In the genomic region with DNA sequence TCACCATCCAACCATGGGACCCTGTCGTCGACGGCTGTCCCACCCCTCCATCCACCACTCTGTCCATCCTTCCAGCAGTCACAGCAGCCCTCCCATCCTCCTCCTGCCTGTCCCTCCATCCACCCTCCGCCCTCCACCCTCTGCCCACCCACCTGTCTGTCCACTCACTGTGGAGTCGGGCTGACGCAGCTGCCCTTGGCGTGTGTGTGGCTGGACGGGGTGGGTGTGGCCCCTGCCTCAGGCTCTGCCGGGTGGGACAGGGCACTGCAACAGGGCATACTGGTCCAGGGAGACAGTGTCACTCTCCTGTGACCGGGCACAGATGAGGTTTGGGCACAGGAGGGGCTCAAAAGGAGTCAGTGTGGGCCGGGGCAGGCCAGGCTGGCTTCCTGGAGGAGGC, we compare ENCODE assay signal across 13 cellular contexts. TPM values are rescaled to one million over a fixed set of nuclear protein-coding genes. Genes with fewer than 3 reads are reported as not detected.
DNase-seq lines count a peak whose midpoint lies in the region; ATAC-seq, FAIRE-seq and TF ChIP-seq lines count a peak whose summit lies in the region.
"Had no signal": no experiment of that assay in that cellular context is flagged by ENCODE, and none has a peak within 500 bp of the region (broad histone marks: within the 10 kb centered on the region; RNA-seq: fewer than 3 reads in every experiment).

No MANE protein-coding gene starts in this region.

- no peaks in the 10 kb centered on the region for H3K27me3 Mint-ChIP-seq in type B pancreatic cell

- TF ChIP-seq EP300 in HepG2 (IDR thresholded peaks at IDR 0.05; ENCODE audit: low read depth in 2 of 2, low read length in 2 of 2): no peak
- TF ChIP-seq EP300 in HepG2 (CRISPR knock-in tag; IDR thresholded peaks at IDR 0.05; ENCODE audit: borderline replicate concordance): no peak

- H3K36me3 ChIP-seq in HepG2 (replicated peaks in 1 of 2; ENCODE audit: control insufficient read depth in 1 of 2, insufficient read depth in 2 of 2, low read length in 2 of 2) (peaks cover 1 to 13% of the 10 kb centered on the region in 2 experiments; a peak in 3 of 5 replicates), right lobe of liver (no peaks in the 10 kb centered on the region), esophagus squamous epithelium (peaks cover 0 to 34% (median 0%) of the 10 kb centered on the region in 3 donors)
- H3K36me3 ChIP-seq: lower lobe of right lung had no signal

- FAIRE-seq in HepG2 (lab: Jason Lieb, UNC): no peak
- FAIRE-seq: D721Med had no signal

- no peak overlapping the region for H2AFZ ChIP-seq in HepG2 (ENCODE audit: low read length)

- no peak for ATAC-seq in HepG2
- no peak for ATAC-seq in right lobe of liver
- no peak for ATAC-seq in left lobe of liver

- intact Hi-C loops in HepG2 (cut with micrococcal nuclease; ENCODE audit: unreplicated experiment): no loop called here
- intact Hi-C loops in right lobe of liver (cut with DNase I): no loop called here
- intact Hi-C loops in esophagus squamous epithelium (cut with DNase I): no loop called here

- H3K9me3 ChIP-seq in HepG2 (ENCODE audit: low read length): no peaks in the 10 kb centered on the region
- no peaks in the 10 kb centered on the region for H3K9me3 ChIP-seq in right lobe of liver
- no peaks in the 10 kb centered on the region for H3K9me3 ChIP-seq in esophagus squamous epithelium
- H3K9me3 ChIP-seq: lower lobe of right lung, testis had no signal

- H3K36me3 Mint-ChIP-seq in type B pancreatic cell: no peaks in the 10 kb centered on the region

- H3K27ac Mint-ChIP-seq in type B pancreatic cell: peak overlapping the region; percentile 46
- H3K27ac Mint-ChIP-seq: activated T-helper 1 cell treated with anti-CD3 and anti-CD28 coated beads, Interleukin-12 subunit alpha, Interleukin-12 subunit beta, Interleukin-2, Interleukin-4 antibody, amounts not matched to agents 30 ng/mL and 10 ng/mL and 1 ng/mL, durations not matched to agents 14 hours and 24 hours and 36 hours had no signal

- H3K27me3 ChIP-seq in HepG2 (ENCODE audit: control insufficient read depth in 1 of 2, insufficient read depth in 2 of 2, low read length in 2 of 2) (peaks cover 0 to 2% of the 10 kb centered on the region in 2 experiments; a peak in 3 of 5 replicates), right lobe of liver (no peaks in the 10 kb centered on the region), esophagus squamous epithelium (peaks cover 0 to 38% (median 4%) of the 10 kb centered on the region in 4 donors)
- H3K27me3 ChIP-seq: testis had no signal

- in situ Hi-C loops in HepG2 (cut with HindIII; ENCODE audit: extremely low pct_ligation_motif_present, low pct_unique_long_range_greater_than_20kb): no loop called here

- TF ChIP-seq POLR2A in HepG2 (IDR thresholded peaks at IDR 0.05; ENCODE audit: insufficient read depth in 1 of 2, low read depth in 2 of 2, low read length in 2 of 2) (no peak), right lobe of liver (IDR thresholded peaks at IDR 0.05) (no peak), esophagus squamous epithelium (IDR thresholded peaks at IDR 0.05) (no peak)

- CTCF ChIA-PET in HepG2 (lab: Yijun Ruan, JAX; ENCODE audit: low intra/inter-chr PET ratio, low total read pairs): interaction anchor here (1.1 to 1.4 kb wide), 2 partner anchors 52 to 55 kb away, joined by 3 to 5 read pairs; no protein-coding TSS in a partner anchor

- peaks cover 64% of the 10 kb centered on the region for H3K4me1 ChIP-seq in HepG2 (ENCODE audit: insufficient read depth, low read length)
- H3K4me1 ChIP-seq in right lobe of liver: no peaks in the 10 kb centered on the region
- peaks cover 8 to 48% (median 19%) of the 10 kb centered on the region in 3 donors for H3K4me1 ChIP-seq in esophagus squamous epithelium
- H3K4me1 ChIP-seq: testis had no signal

- 73% methylated on average over 10 of the region's 11 CpGs for WGBS in HepG2 (ENCODE audit: low lambda C conversion rate)
- 40% methylated on average over 1 of the region's 11 CpGs for WGBS in right lobe of liver (ENCODE audit: insufficient coverage, low coverage, low lambda C conversion rate, missing lambda C conversion rate)
- 23 to 64% methylated on average over 6 of the region's 11 CpGs for WGBS in esophagus squamous epithelium, 2 donors

- peak overlapping the region in 1 of 3 experiments; percentile 68; a peak in 2 of 6 replicates for H3K4me3 ChIP-seq in HepG2 (replicated peaks in 1 of 3; ENCODE audit: insufficient read depth in 1 of 3, low read depth in 2 of 3, low read length in 3 of 3)
- H3K4me3 ChIP-seq in right lobe of liver: no peak overlapping the region
- peak overlapping the region; percentile 65 to 74 (median 68) for H3K4me3 ChIP-seq in esophagus squamous epithelium
- H3K4me3 ChIP-seq: testis had no signal

- peak overlapping the region; percentile 90 for H3K4me2 ChIP-seq in HepG2 (ENCODE audit: low read depth, low read length)

- BruUV-seq in HepG2 (replicated peaks; lab: Mats Ljungman, UMichigan): no TSS peak

- H3K79me2 ChIP-seq in HepG2 (ENCODE audit: insufficient read depth, low read length): peaks cover 8% of the 10 kb centered on the region

- no peaks in the 10 kb centered on the region for H3K9me3 Mint-ChIP-seq in type B pancreatic cell
- H3K9me3 Mint-ChIP-seq: activated T-helper 1 cell treated with anti-CD3 and anti-CD28 coated beads, Interleukin-12 subunit alpha, Interleukin-12 subunit beta, Interleukin-2, Interleukin-4 antibody, amounts not matched to agents 30 ng/mL and 10 ng/mL and 1 ng/mL, durations not matched to agents 14 hours and 24 hours and 36 hours had no signal

- DNase-seq in HepG2 (ENCODE audit: low spot score) (no peak), right lobe of liver (no peak), esophagus squamous epithelium (lab: John Stamatoyannopoulos, UW) (no peak), type B pancreatic cell (ENCODE audit: extremely low spot score, unreplicated experiment) (no peak), left lobe of liver (ENCODE audit: low spot score) (no peak), D341Med (ENCODE audit: low spot score) (no peak)
- DNase-seq: amniotic stem cell, NCI-H2171 treated with DMSO at 0.1 percent for 48 hours had no signal

- peaks cover 6% of the 10 kb centered on the region for H3K4me1 Mint-ChIP-seq in type B pancreatic cell (ENCODE audit: unreplicated experiment)

- H3K27ac ChIP-seq in HepG2 (ENCODE audit: extremely low read length, insufficient read depth, low read length) (no peak overlapping the region), right lobe of liver (no peak overlapping the region), esophagus squamous epithelium (peak overlapping the region; percentile 87 to 97 (median 95))
- H3K27ac ChIP-seq: coronary artery, lower lobe of right lung, testis had no signal

- no peak for TF ChIP-seq RAD21 in HepG2 (CRISPR knock-in tag; IDR thresholded peaks at IDR 0.05)

- H4K20me1 ChIP-seq in HepG2 (ENCODE audit: insufficient read depth, low read length): no peaks in the 10 kb centered on the region

- no peak overlapping the region for H3K9ac ChIP-seq in HepG2 (ENCODE audit: insufficient read depth, low read depth, low read length)

- TF ChIP-seq CTCF in HepG2 (CRISPR knock-in tag; IDR thresholded peaks at IDR 0.05) (no peak), right lobe of liver (IDR thresholded peaks at IDR 0.05) (no peak), esophagus squamous epithelium (IDR thresholded peaks at IDR 0.05) (no peak), type B pancreatic cell (conservative IDR thresholded peaks at IDR 0.05) (no peak)

- H3K4me3 Mint-ChIP-seq in type B pancreatic cell: peak overlapping the region; percentile 66
- H3K4me3 Mint-ChIP-seq: activated T-helper 1 cell treated with anti-CD3 and anti-CD28 coated beads, Interleukin-12 subunit alpha, Interleukin-12 subunit beta, Interleukin-2, Interleukin-4 antibody, amounts not matched to agents 30 ng/mL and 10 ng/mL and 1 ng/mL, durations not matched to agents 14 hours and 24 hours and 36 hours had no signal

- POLR2A ChIA-PET in HepG2 (lab: Yijun Ruan, JAX): interaction anchor here (1.4 to 2.0 kb wide), 3 partner anchors 11 to 51 kb away, joined by 4 to 19 read pairs (median 6); no protein-coding TSS in a partner anchor

RNA-seq across cellular contexts. Expression of gene PKP3, which starts 1.9 kb away (rescaled TPM):
- total RNA-seq in HepG2 (2016; rRNA removed; fragmentation: Illumina TruSeq; extraction: Trizol) (21.1 and 28.7 TPM in 2 replicates), right lobe of liver (1 to 10 TPM in 1 of 6 experiments, under 1 TPM in 2, not detected in 3; 0.43 to 1.5 (median 0.47) TPM), esophagus squamous epithelium (1,000 to 10,000 TPM in 1 of 4 donors, 100 to 1,000 TPM in 3; 314 to 1,016 (median 520) TPM), type B pancreatic cell (ENCODE audit: low replicate concordance) (51.6 and 156 TPM in 2 replicates), left lobe of liver (1.2 TPM)
- 5.8 and 6.9 TPM in 2 replicates for total RNA-seq in HepG2 (2016; cell fraction: cytosol; rRNA removed; fragmentation: Illumina TruSeq; extraction: Trizol; ENCODE audit: low read depth)
- total RNA-seq in HepG2 (2016; cell fraction: insoluble cytoplasmic fraction; rRNA removed; fragmentation: Illumina TruSeq; extraction: Trizol): 17.5 and 29.7 TPM in 2 replicates
- 13.9 and 14.9 TPM in 2 replicates for total RNA-seq in HepG2 (2016; cell fraction: membrane; rRNA removed; fragmentation: Illumina TruSeq; extraction: Trizol)
- 14.5 and 19.8 TPM in 2 replicates for total RNA-seq in HepG2 (2016; cell fraction: nucleus; rRNA removed; fragmentation: Illumina TruSeq; extraction: Trizol)
- polyA plus RNA-seq in HepG2 (2011; rRNA removed): 18.0 and 25.1 TPM in 2 replicates
- 13.8 and 24.2 TPM in 2 replicates for polyA plus RNA-seq in HepG2 (2011; cell fraction: cytosol; rRNA removed)
- polyA plus RNA-seq in HepG2 (2011; cell fraction: nucleus; rRNA removed): 59.8 and 70.5 TPM in 2 replicates
- 12.9 and 13.0 TPM in 2 replicates for polyA plus RNA-seq in HepG2 (2012)
- 4.6 and 4.9 TPM in 2 replicates for polyA plus RNA-seq in HepG2 (2016; cell fraction: cytosol; fragmentation: Illumina TruSeq; extraction: Trizol; ENCODE audit: low read depth)
- polyA plus RNA-seq in HepG2 (2016; cell fraction: insoluble cytoplasmic fraction; fragmentation: Illumina TruSeq; extraction: Trizol; ENCODE audit: low read depth): 22.3 and 24.1 TPM in 2 replicates
- 7.9 and 9.3 TPM in 2 replicates for polyA plus RNA-seq in HepG2 (2016; cell fraction: membrane; fragmentation: Illumina TruSeq; extraction: Trizol; ENCODE audit: low read depth)
- 38.2 and 40.1 TPM in 2 replicates for polyA plus RNA-seq in HepG2 (2016; cell fraction: nucleus; fragmentation: Illumina TruSeq; extraction: Trizol; ENCODE audit: insufficient read depth, low read depth)
- polyA minus RNA-seq in HepG2 (2011; rRNA and poly(A)+ RNA removed; ENCODE audit: low replicate concordance): 30.4 and 42.3 TPM in 2 replicates
- polyA minus RNA-seq in HepG2 (2011; cell fraction: cytosol; rRNA and poly(A)+ RNA removed): 24.6 and 25.2 TPM in 2 replicates
- 9.9 and 14.7 TPM in 2 replicates for polyA minus RNA-seq in HepG2 (2011; cell fraction: nucleus; rRNA and poly(A)+ RNA removed)
- total RNA-seq: activated T-helper 1 cell treated with anti-CD3 and anti-CD28 coated beads, Interleukin-12 subunit alpha, Interleukin-12 subunit beta, Interleukin-2, Interleukin-4 antibody, amounts not matched to agents 30 ng/mL and 10 ng/mL and 1 ng/mL, durations not matched to agents 14 hours and 24 hours and 36 hours had no signal

RNA-seq across cellular contexts. Expression of gene SIGIRR, which starts 18.9 kb away (rescaled TPM):
- total RNA-seq in HepG2 (2016; rRNA removed; fragmentation: Illumina TruSeq; extraction: Trizol) (0.80 and 2.1 TPM in 2 replicates), right lobe of liver (100 to 1,000 TPM in 2 of 6 experiments, 10 to 100 TPM in 4; 48.2 to 133 (median 66.3) TPM), esophagus squamous epithelium (10 to 100 TPM; 15.5 to 35.1 (median 16.1) TPM), type B pancreatic cell (ENCODE audit: low replicate concordance) (36.2 and 44.0 TPM in 2 replicates), left lobe of liver (96.2 TPM)
- total RNA-seq in HepG2 (2016; cell fraction: cytosol; rRNA removed; fragmentation: Illumina TruSeq; extraction: Trizol; ENCODE audit: low read depth): 1.7 and 1.8 TPM in 2 replicates
- 1.4 and 2.0 TPM in 2 replicates for total RNA-seq in HepG2 (2016; cell fraction: insoluble cytoplasmic fraction; rRNA removed; fragmentation: Illumina TruSeq; extraction: Trizol)
- total RNA-seq in HepG2 (2016; cell fraction: membrane; rRNA removed; fragmentation: Illumina TruSeq; extraction: Trizol): 2.1 and 2.2 TPM in 2 replicates
- total RNA-seq in HepG2 (2016; cell fraction: nucleus; rRNA removed; fragmentation: Illumina TruSeq; extraction: Trizol): 1.8 and 1.9 TPM in 2 replicates
- polyA plus RNA-seq in HepG2 (2011; rRNA removed): 1.2 and 2.1 TPM in 2 replicates
- polyA plus RNA-seq in HepG2 (2011; cell fraction: cytosol; rRNA removed): 1.1 and 2.0 TPM in 2 replicates
- polyA plus RNA-seq in HepG2 (2011; cell fraction: nucleus; rRNA removed): 4.9 and 10.2 TPM in 2 replicates
- polyA plus RNA-seq in HepG2 (2012): 1.6 and 2.0 TPM in 2 replicates
- 1.6 and 2.7 TPM in 2 replicates for polyA plus RNA-seq in HepG2 (2016; cell fraction: cytosol; fragmentation: Illumina TruSeq; extraction: Trizol; ENCODE audit: low read depth)
- polyA plus RNA-seq in HepG2 (2016; cell fraction: insoluble cytoplasmic fraction; fragmentation: Illumina TruSeq; extraction: Trizol; ENCODE audit: low read depth): 1.0 and 2.1 TPM in 2 replicates
- polyA plus RNA-seq in HepG2 (2016; cell fraction: membrane; fragmentation: Illumina TruSeq; extraction: Trizol; ENCODE audit: low read depth): 2.8 and 4.3 TPM in 2 replicates
- polyA plus RNA-seq in HepG2 (2016; cell fraction: nucleus; fragmentation: Illumina TruSeq; extraction: Trizol; ENCODE audit: insufficient read depth, low read depth): 5.7 and 7.3 TPM in 2 replicates
- 2.3 and 4.3 TPM in 2 replicates for polyA minus RNA-seq in HepG2 (2011; rRNA and poly(A)+ RNA removed; ENCODE audit: low replicate concordance)
- polyA minus RNA-seq in HepG2 (2011; cell fraction: cytosol; rRNA and poly(A)+ RNA removed): 1.5 and 1.8 TPM in 2 replicates
- polyA minus RNA-seq in HepG2 (2011; cell fraction: nucleus; rRNA and poly(A)+ RNA removed): not detected in 2 replicates

RNA-seq across cellular contexts. Expression of gene B4GALNT4, which starts 26.6 kb away (rescaled TPM):
- total RNA-seq in HepG2 (2016; rRNA removed; fragmentation: Illumina TruSeq; extraction: Trizol) (24.8 and 50.1 TPM in 2 replicates), right lobe of liver (under 1 TPM in 2 of 6 experiments, not detected in 4; 0.05 to 0.07 TPM), esophagus squamous epithelium (1 to 10 TPM in 3 of 4 donors, under 1 TPM in 1; 0.97 to 7.9 (median 3.3) TPM), type B pancreatic cell (ENCODE audit: low replicate concordance) (95.0 and 185 TPM in 2 replicates), left lobe of liver (0.28 TPM)
- total RNA-seq in HepG2 (2016; cell fraction: cytosol; rRNA removed; fragmentation: Illumina TruSeq; extraction: Trizol; ENCODE audit: low read depth): 13.7 and 15.2 TPM in 2 replicates
- 20.5 and 56.5 TPM in 2 replicates for total RNA-seq in HepG2 (2016; cell fraction: insoluble cytoplasmic fraction; rRNA removed; fragmentation: Illumina TruSeq; extraction: Trizol)
- total RNA-seq in HepG2 (2016; cell fraction: membrane; rRNA removed; fragmentation: Illumina TruSeq; extraction: Trizol): 36.4 and 42.9 TPM in 2 replicates
- total RNA-seq in HepG2 (2016; cell fraction: nucleus; rRNA removed; fragmentation: Illumina TruSeq; extraction: Trizol): 47.2 and 48.9 TPM in 2 replicates
- 30.5 and 34.4 TPM in 2 replicates for polyA plus RNA-seq in HepG2 (2011; rRNA removed)
- 18.4 and 40.1 TPM in 2 replicates for polyA plus RNA-seq in HepG2 (2011; cell fraction: cytosol; rRNA removed)
- 268 and 442 TPM in 2 replicates for polyA plus RNA-seq in HepG2 (2011; cell fraction: nucleus; rRNA removed)
- polyA plus RNA-seq in HepG2 (2012): 19.2 and 34.3 TPM in 2 replicates
- 11.8 and 14.2 TPM in 2 replicates for polyA plus RNA-seq in HepG2 (2016; cell fraction: cytosol; fragmentation: Illumina TruSeq; extraction: Trizol; ENCODE audit: low read depth)
- polyA plus RNA-seq in HepG2 (2016; cell fraction: insoluble cytoplasmic fraction; fragmentation: Illumina TruSeq; extraction: Trizol; ENCODE audit: low read depth): 26.0 and 28.4 TPM in 2 replicates
- 26.2 and 30.9 TPM in 2 replicates for polyA plus RNA-seq in HepG2 (2016; cell fraction: membrane; fragmentation: Illumina TruSeq; extraction: Trizol; ENCODE audit: low read depth)
- polyA plus RNA-seq in HepG2 (2016; cell fraction: nucleus; fragmentation: Illumina TruSeq; extraction: Trizol; ENCODE audit: insufficient read depth, low read depth): 152 and 159 TPM in 2 replicates
- polyA minus RNA-seq in HepG2 (2011; rRNA and poly(A)+ RNA removed; ENCODE audit: low replicate concordance): 0.07 and 19.7 TPM in 2 replicates
- polyA minus RNA-seq in HepG2 (2011; cell fraction: cytosol; rRNA and poly(A)+ RNA removed): 10.4 and 11.1 TPM in 2 replicates
- polyA minus RNA-seq in HepG2 (2011; cell fraction: nucleus; rRNA and poly(A)+ RNA removed): 16.9 and 22.4 TPM in 2 replicates

RNA-seq across cellular contexts. Expression of gene ANO9, which starts 45.9 kb away (rescaled TPM):
- total RNA-seq in HepG2 (2016; rRNA removed; fragmentation: Illumina TruSeq; extraction: Trizol) (1.5 and 8.9 TPM in 2 replicates), right lobe of liver (1 to 10 TPM in 1 of 6 experiments, under 1 TPM in 4, not detected in 1; 0.09 to 1.0 (median 0.28) TPM), esophagus squamous epithelium (10 to 100 TPM; 11.0 to 22.1 (median 16.2) TPM), type B pancreatic cell (ENCODE audit: low replicate concordance) (25.3 and 66.6 TPM in 2 replicates), left lobe of liver (0.83 TPM)
- 1.8 and 2.3 TPM in 2 replicates for total RNA-seq in HepG2 (2016; cell fraction: cytosol; rRNA removed; fragmentation: Illumina TruSeq; extraction: Trizol; ENCODE audit: low read depth)
- 1.2 and 9.2 TPM in 2 replicates for total RNA-seq in HepG2 (2016; cell fraction: insoluble cytoplasmic fraction; rRNA removed; fragmentation: Illumina TruSeq; extraction: Trizol)
- 1.7 and 2.0 TPM in 2 replicates for total RNA-seq in HepG2 (2016; cell fraction: membrane; rRNA removed; fragmentation: Illumina TruSeq; extraction: Trizol)
- 14.4 and 16.4 TPM in 2 replicates for total RNA-seq in HepG2 (2016; cell fraction: nucleus; rRNA removed; fragmentation: Illumina TruSeq; extraction: Trizol)
- 14.3 and 19.9 TPM in 2 replicates for polyA plus RNA-seq in HepG2 (2011; rRNA removed)
- polyA plus RNA-seq in HepG2 (2011; cell fraction: cytosol; rRNA removed): 2.2 and 2.9 TPM in 2 replicates
- 267 and 279 TPM in 2 replicates for polyA plus RNA-seq in HepG2 (2011; cell fraction: nucleus; rRNA removed)
- polyA plus RNA-seq in HepG2 (2012): 18.3 and 18.6 TPM in 2 replicates
- polyA plus RNA-seq in HepG2 (2016; cell fraction: cytosol; fragmentation: Illumina TruSeq; extraction: Trizol; ENCODE audit: low read depth): 0.44 and 0.54 TPM in 2 replicates
- polyA plus RNA-seq in HepG2 (2016; cell fraction: insoluble cytoplasmic fraction; fragmentation: Illumina TruSeq; extraction: Trizol; ENCODE audit: low read depth): 1.5 and 1.9 TPM in 2 replicates
- 0.82 and 1.0 TPM in 2 replicates for polyA plus RNA-seq in HepG2 (2016; cell fraction: membrane; fragmentation: Illumina TruSeq; extraction: Trizol; ENCODE audit: low read depth)
- 71.0 and 80.1 TPM in 2 replicates for polyA plus RNA-seq in HepG2 (2016; cell fraction: nucleus; fragmentation: Illumina TruSeq; extraction: Trizol; ENCODE audit: insufficient read depth, low read depth)
- polyA minus RNA-seq in HepG2 (2011; rRNA and poly(A)+ RNA removed; ENCODE audit: low replicate concordance): 0.23 and 6.4 TPM in 2 replicates
- 0.97 and 2.5 TPM in 2 replicates for polyA minus RNA-seq in HepG2 (2011; cell fraction: cytosol; rRNA and poly(A)+ RNA removed)
- 14.8 and 15.1 TPM in 2 replicates for polyA minus RNA-seq in HepG2 (2011; cell fraction: nucleus; rRNA and poly(A)+ RNA removed)

RNA-seq across cellular contexts. Expression of gene PTDSS2, which starts 54.2 kb away (rescaled TPM):
- 11.3 and 21.7 TPM in 2 replicates for total RNA-seq in HepG2 (2016; rRNA removed; fragmentation: Illumina TruSeq; extraction: Trizol)
- 5.6 and 7.0 TPM in 2 replicates for total RNA-seq in HepG2 (2016; cell fraction: cytosol; rRNA removed; fragmentation: Illumina TruSeq; extraction: Trizol; ENCODE audit: low read depth)
- total RNA-seq in HepG2 (2016; cell fraction: insoluble cytoplasmic fraction; rRNA removed; fragmentation: Illumina TruSeq; extraction: Trizol): 8.4 and 25.4 TPM in 2 replicates
- 10.9 and 11.3 TPM in 2 replicates for total RNA-seq in HepG2 (2016; cell fraction: membrane; rRNA removed; fragmentation: Illumina TruSeq; extraction: Trizol)
- total RNA-seq in HepG2 (2016; cell fraction: nucleus; rRNA removed; fragmentation: Illumina TruSeq; extraction: Trizol): 23.2 and 23.3 TPM in 2 replicates
- 26.4 and 37.6 TPM in 2 replicates for polyA plus RNA-seq in HepG2 (2011; rRNA removed)
- polyA plus RNA-seq in HepG2 (2011; cell fraction: cytosol; rRNA removed): 28.3 and 34.4 TPM in 2 replicates
- polyA plus RNA-seq in HepG2 (2011; cell fraction: nucleus; rRNA removed): 151 and 168 TPM in 2 replicates
- 19.9 and 35.5 TPM in 2 replicates for polyA plus RNA-seq in HepG2 (2012)
- 5.4 and 6.0 TPM in 2 replicates for polyA plus RNA-seq in HepG2 (2016; cell fraction: cytosol; fragmentation: Illumina TruSeq; extraction: Trizol; ENCODE audit: low read depth)
- polyA plus RNA-seq in HepG2 (2016; cell fraction: insoluble cytoplasmic fraction; fragmentation: Illumina TruSeq; extraction: Trizol; ENCODE audit: low read depth): 11.4 and 12.9 TPM in 2 replicates
- 9.5 and 10.3 TPM in 2 replicates for polyA plus RNA-seq in HepG2 (2016; cell fraction: membrane; fragmentation: Illumina TruSeq; extraction: Trizol; ENCODE audit: low read depth)
- 59.3 and 60.5 TPM in 2 replicates for polyA plus RNA-seq in HepG2 (2016; cell fraction: nucleus; fragmentation: Illumina TruSeq; extraction: Trizol; ENCODE audit: insufficient read depth, low read depth)
- polyA minus RNA-seq in HepG2 (2011; rRNA and poly(A)+ RNA removed; ENCODE audit: low replicate concordance): 43.0 and 66.5 TPM in 2 replicates
- 20.3 and 23.7 TPM in 2 replicates for polyA minus RNA-seq in HepG2 (2011; cell fraction: cytosol; rRNA and poly(A)+ RNA removed)
- 28.6 and 30.4 TPM in 2 replicates for polyA minus RNA-seq in HepG2 (2011; cell fraction: nucleus; rRNA and poly(A)+ RNA removed)
- total RNA-seq in right lobe of liver: 10 to 100 TPM in 4 of 6 experiments, 1 to 10 TPM in 2; 8.4 to 21.9 (median 11.4) TPM
- 10 to 100 TPM; 15.8 to 34.3 (median 22.8) TPM for total RNA-seq in esophagus squamous epithelium
- total RNA-seq in type B pancreatic cell (ENCODE audit: low replicate concordance): 33.6 and 46.9 TPM in 2 replicates
- 10.2 TPM for total RNA-seq in left lobe of liver

Comparison
In these comparisons a context has a peak if more than half of its experiments do, and no peak if none do; other contexts are left out.
1. H3K27ac ChIP-seq: peak in esophagus squamous epithelium (4 of 4); none in HepG2 (single experiment) and right lobe of liver (0 of 3).
2. H3K4me3 ChIP-seq: peak in esophagus squamous epithelium (4 of 4); none in right lobe of liver (0 of 3).